Comparison of ENCODE assay signal across 8 cellular contexts in genomic region chr12:1660304-1661187, GRCh38. TPM values are rescaled to one million over a fixed set of nuclear protein-coding genes. Genes with fewer than 3 reads are reported as not detected.
DNase-seq lines count a peak whose midpoint lies in the region; ATAC-seq and TF ChIP-seq lines count a peak whose summit lies in the region.

No MANE protein-coding gene starts in this region.

- H3K4me3 ChIP-seq in GM23338 (peak overlapping the region; percentile 46; the same call in 1 of the 2 replicates), esophagus squamous epithelium (peak overlapping the region in 3 of 4 donors; percentile 25 to 38 (median 33))

- no peaks in the 10 kb centered on the region for H3K9me2 ChIP-seq in GM23338 (ENCODE audit: insufficient read depth)

- H3K79me2 ChIP-seq in GM23338 (replicated peaks; ENCODE audit: insufficient read depth), result no peaks in the 10 kb centered on the region

- ATAC-seq in GM23338, result no peak
- no peak for ATAC-seq in activated CD8-positive, alpha-beta T cell treated with anti-CD3 and anti-CD28 coated beads for 36 hours
- ATAC-seq in GM21447 (IDR thresholded peaks at IDR 0.05; ENCODE audit: unreplicated experiment), result no peak
- ATAC-seq in GM21529 (IDR thresholded peaks at IDR 0.05; ENCODE audit: unreplicated experiment), result no peak
- ATAC-seq in GM19324 (IDR thresholded peaks at IDR 0.05; ENCODE audit: low FRiP score, unreplicated experiment), result no peak

- TF ChIP-seq CTCF in GM23338 (conservative IDR thresholded peaks at IDR 0.05; ENCODE audit: low read depth in 2 of 2), result no peak
- TF ChIP-seq CTCF in activated CD8-positive, alpha-beta T cell treated with anti-CD3 and anti-CD28 coated beads for 36 hours (IDR thresholded peaks at IDR 0.05), result no peak
- TF ChIP-seq CTCF in esophagus squamous epithelium (IDR thresholded peaks at IDR 0.05), result no peak
- no peak for TF ChIP-seq CTCF in osteocyte (IDR thresholded peaks at IDR 0.05)

- H3K36me3 Mint-ChIP-seq in GM23338 (ENCODE audit: low read depth) (no peaks in the 10 kb centered on the region), osteocyte (ENCODE audit: unreplicated experiment) (no peaks in the 10 kb centered on the region)
- no peaks in the 10 kb centered on the region for H3K36me3 Mint-ChIP-seq in activated CD8-positive, alpha-beta T cell treated with anti-CD3 and anti-CD28 coated beads for 36 hours (ENCODE audit: low read depth)

- CTCF ChIA-PET in activated CD8-positive, alpha-beta T cell treated with anti-CD3 and anti-CD28 coated beads for 36 hours (lab: Charles Lee), result interaction anchor here (0.8 to 3.8 kb wide), 7 partner anchors 7 to 543 kb away, joined by 3 to 25 read pairs (median 9); no protein-coding TSS in a partner anchor

- intact Hi-C loops in activated CD8-positive, alpha-beta T cell treated with anti-CD3 and anti-CD28 coated beads for 36 hours (cut with micrococcal nuclease), result no loop called here
- intact Hi-C loops in esophagus squamous epithelium (cut with DNase I), result no loop called here

- H3K27ac Mint-ChIP-seq in GM23338 (no peak overlapping the region), osteocyte (ENCODE audit: unreplicated experiment) (peak overlapping the region; percentile 60)
- peak overlapping the region; percentile 55 for H3K27ac Mint-ChIP-seq in activated CD8-positive, alpha-beta T cell treated with anti-CD3 and anti-CD28 coated beads for 36 hours

- POLR2A ChIA-PET in activated CD8-positive, alpha-beta T cell treated with anti-CD3 and anti-CD28 coated beads for 36 hours (lab: Charles Lee), result interaction anchor here (0.6 to 1.1 kb wide), 3 partner anchors 9 to 131 kb away, joined by 3 read pairs; no protein-coding TSS in a partner anchor

- peaks cover 7% of the 10 kb centered on the region; the same call in 1 of the 2 replicates for H3K4me1 ChIP-seq in GM23338 (ENCODE audit: insufficient read depth)
- H3K4me1 ChIP-seq in esophagus squamous epithelium, result peaks cover 19 to 71% (median 33%) of the 10 kb centered on the region in 3 donors

- H3K27me3 Mint-ChIP-seq in GM23338 (ENCODE audit: insufficient read depth, low read depth, poor library complexity) (peaks cover 40% of the 10 kb centered on the region), osteocyte (ENCODE audit: unreplicated experiment) (no peaks in the 10 kb centered on the region)
- no peaks in the 10 kb centered on the region for H3K27me3 Mint-ChIP-seq in activated CD8-positive, alpha-beta T cell treated with anti-CD3 and anti-CD28 coated beads for 36 hours

- H3K4me3 Mint-ChIP-seq in GM23338 (peak overlapping the region; percentile 60), osteocyte (ENCODE audit: unreplicated experiment) (no peak overlapping the region)
- no peak overlapping the region for H3K4me3 Mint-ChIP-seq in activated CD8-positive, alpha-beta T cell treated with anti-CD3 and anti-CD28 coated beads for 36 hours

- H3K4me1 Mint-ChIP-seq in GM23338 (peaks cover 10% of the 10 kb centered on the region), osteocyte (ENCODE audit: unreplicated experiment) (peaks cover 50% of the 10 kb centered on the region)
- peaks cover 30% of the 10 kb centered on the region for H3K4me1 Mint-ChIP-seq in activated CD8-positive, alpha-beta T cell treated with anti-CD3 and anti-CD28 coated beads for 36 hours (ENCODE audit: low read depth)

- 34 to 37% methylated on average over 15 to 16 of the region's 20 CpGs for WGBS in esophagus squamous epithelium, 2 donors

- no peak overlapping the region for H2AFZ ChIP-seq in GM23338

- H3K27ac ChIP-seq in GM23338 (ENCODE audit: low read depth) (no peak overlapping the region), esophagus squamous epithelium (peak overlapping the region; percentile 87 to 98 (median 94))

- no peak for DNase-seq in GM23338 (ENCODE audit: low spot score)
- peak; percentile 70 for DNase-seq in activated CD8-positive, alpha-beta T cell treated with anti-CD3 and anti-CD28 coated beads for 36 hours
- DNase-seq in esophagus squamous epithelium (lab: John Stamatoyannopoulos, UW), result no peak
- no peak for DNase-seq in osteocyte (ENCODE audit: extremely low spot score, unreplicated experiment)
- DNase-seq in NCI-H2081 treated with DMSO at 0.1 percent for 48 hours (lab: John Stamatoyannopoulos, UW), result no peak

- H3K9me3 Mint-ChIP-seq in GM23338 (peaks cover 8% of the 10 kb centered on the region; the same call in 2 of the 3 replicates), osteocyte (ENCODE audit: unreplicated experiment) (no peaks in the 10 kb centered on the region)
- H3K9me3 Mint-ChIP-seq in activated CD8-positive, alpha-beta T cell treated with anti-CD3 and anti-CD28 coated beads for 36 hours, result peaks cover 3% of the 10 kb centered on the region

- H3K9me3 ChIP-seq in esophagus squamous epithelium, result no peaks in the 10 kb centered on the region

- H3F3A ChIP-seq in GM23338 (replicated peaks; ENCODE audit: low read depth), result peaks cover 10% of the 10 kb centered on the region

- H3K36me3 ChIP-seq in GM23338 (ENCODE audit: insufficient read depth), result no peaks in the 10 kb centered on the region
- no peaks in the 10 kb centered on the region for H3K36me3 ChIP-seq in esophagus squamous epithelium

- peaks cover 41% of the 10 kb centered on the region for H3K27me3 ChIP-seq in GM23338 (ENCODE audit: insufficient read depth)
- H3K27me3 ChIP-seq in esophagus squamous epithelium, result no peaks in the 10 kb centered on the region

- no peaks in the 10 kb centered on the region; the same call in 1 of the 2 replicates for H4K20me1 ChIP-seq in GM23338 (replicated peaks; ENCODE audit: insufficient read depth)

- H3K4me2 ChIP-seq in GM23338, result peak overlapping the region; percentile 68

- TF ChIP-seq POLR2A in esophagus squamous epithelium (IDR thresholded peaks at IDR 0.05), result peak in 1 of 4 donors; percentile 15

TF ChIP-seq in GM23338, 12 proteins besides CTCF, POLR2A, EP300 and RAD21:
- TF ChIP-seq JUNB (IDR thresholded peaks at IDR 0.05; ENCODE audit: unreplicated experiment) (no peak), ETS1 (IDR thresholded peaks at IDR 0.05) (no peak), REST (IDR thresholded peaks at IDR 0.05; ENCODE audit: unreplicated experiment) (no peak), ZNF331 (CRISPR knock-in tag; IDR thresholded peaks at IDR 0.05; ENCODE audit: low read depth) (no peak)

RNA-seq across cellular contexts. Expression of gene ADIPOR2, which starts 30.3 kb away (rescaled TPM):
- total RNA-seq in GM23338 (2014; rRNA removed; shearing (Covaris generic)), result 36.2 and 36.3 TPM in 2 replicates
- 11.4 and 11.7 TPM in 2 replicates for polyA plus RNA-seq in GM23338 (2016; fragmentation: Nextera tagmentation; extraction: Ambion mirVana)
- 10 to 100 TPM; 48.3 to 49.9 TPM for total RNA-seq in activated CD8-positive, alpha-beta T cell treated with anti-CD3 and anti-CD28 coated beads for 36 hours
- 10 to 100 TPM; 29.1 to 49.4 (median 31.1) TPM for total RNA-seq in esophagus squamous epithelium
- total RNA-seq in osteocyte, result 40.2 and 43.5 TPM in 2 replicates

RNA-seq across cellular contexts. Expression of gene WNT5B, which starts 31.5 kb away (rescaled TPM):
- total RNA-seq in GM23338 (2014; rRNA removed; shearing (Covaris generic)), result 1.0 and 2.7 TPM in 2 replicates
- polyA plus RNA-seq in GM23338 (2016; fragmentation: Nextera tagmentation; extraction: Ambion mirVana), result 0.87 and 1.4 TPM in 2 replicates
- total RNA-seq in activated CD8-positive, alpha-beta T cell treated with anti-CD3 and anti-CD28 coated beads for 36 hours, result not detected
- total RNA-seq in esophagus squamous epithelium (10 to 100 TPM in 2 of 4 donors, 1 to 10 TPM in 2; 5.6 to 30.9 (median 12.7) TPM), osteocyte (88.7 and 99.5 TPM in 2 replicates)
